Comparison of ENCODE assay signal across 2 cellular contexts in genomic region chr12:27076468-27076867, GRCh38.
TF ChIP-seq lines count a peak whose summit lies in the region.

No MANE protein-coding gene starts in this region.

TF ChIP-seq in SK-N-SH, 30 proteins besides CTCF, POLR2A, EP300 and RAD21:
- no peak for TF ChIP-seq USF1 (IDR thresholded peaks at IDR 0.05; ENCODE audit: borderline replicate concordance, low read depth)
- no peak for TF ChIP-seq ZBTB33 (IDR thresholded peaks at IDR 0.05; ENCODE audit: borderline replicate concordance, low read depth)
TF ChIP-seq in SK-N-SH: peak in this region for 0.

TF ChIP-seq in SK-N-SH treated with all-trans-retinoic acid at 6 μM for 48 hours, 23 proteins besides CTCF, POLR2A, EP300 and RAD21 (continued from another document):
- no peak for TF ChIP-seq BACH2 (CRISPR knock-in tag; IDR thresholded peaks at IDR 0.05; ENCODE audit: borderline replicate concordance)
- TF ChIP-seq CREB5 (CRISPR knock-in tag; IDR thresholded peaks at IDR 0.05; ENCODE audit: low read depth) = no peak
- no peak for TF ChIP-seq ARNTL (CRISPR knock-in tag; IDR thresholded peaks at IDR 0.05; ENCODE audit: borderline replicate concordance, low read depth)
- TF ChIP-seq PATZ1 (CRISPR knock-in tag; IDR thresholded peaks at IDR 0.05; ENCODE audit: borderline replicate concordance) = no peak
- no peak for TF ChIP-seq CSRNP3 (CRISPR knock-in tag; IDR thresholded peaks at IDR 0.05)
- TF ChIP-seq PPARA (CRISPR knock-in tag; IDR thresholded peaks at IDR 0.05; ENCODE audit: borderline replicate concordance) = no peak
- no peak for TF ChIP-seq RARB (CRISPR knock-in tag; IDR thresholded peaks at IDR 0.05)
- TF ChIP-seq TCF4 (CRISPR knock-in tag; IDR thresholded peaks at IDR 0.05; ENCODE audit: borderline replicate concordance) = no peak
- no peak for TF ChIP-seq TSHZ2 (CRISPR knock-in tag; IDR thresholded peaks at IDR 0.05)
- TF ChIP-seq OSR1 (CRISPR knock-in tag; IDR thresholded peaks at IDR 0.05) = no peak
- TF ChIP-seq ISL1 (CRISPR knock-in tag; IDR thresholded peaks at IDR 0.05) = no peak
- TF ChIP-seq GLIS3 (CRISPR knock-in tag; IDR thresholded peaks at IDR 0.05) = no peak
